In genomic region chr12:57230381-57231155, GRCh38 we compare ENCODE assay signal across 1 cellular context.
A peak's percentile ranks its signal among the peaks of the same experiment; 100 is the strongest.
TF ChIP-seq lines count a peak whose summit lies in the region.

No MANE protein-coding gene starts in this region.

TF ChIP-seq in HepG2, 621 proteins besides CTCF, POLR2A, EP300 and RAD21 (continued from another document):
- TF ChIP-seq ZBTB46 (CRISPR knock-in tag; IDR thresholded peaks at IDR 0.05; ENCODE audit: borderline replicate concordance): no peak
- TF ChIP-seq TBP (CRISPR knock-in tag; IDR thresholded peaks at IDR 0.05): no peak
- 0 out of 2 replicates have a peak, but pooled peaks have one; percentile 24 for TF ChIP-seq CC2D1A (CRISPR knock-in tag; IDR thresholded peaks at IDR 0.05)
- no peak for TF ChIP-seq MAFF (IDR thresholded peaks at IDR 0.05; ENCODE audit: low read depth, low read length)
- TF ChIP-seq ZNF138 (CRISPR knock-in tag; IDR thresholded peaks at IDR 0.05; ENCODE audit: low read depth): no peak
- no peak for TF ChIP-seq HMGA1 (CRISPR knock-in tag; conservative IDR thresholded peaks at IDR 0.05)
- TF ChIP-seq ZNF850 (CRISPR knock-in tag; conservative IDR thresholded peaks at IDR 0.05): no peak
- no peak for TF ChIP-seq ZFX (CRISPR knock-in tag; IDR thresholded peaks at IDR 0.05; ENCODE audit: low read depth)
- no peak for TF ChIP-seq GRHL1 (CRISPR knock-in tag; conservative IDR thresholded peaks at IDR 0.05)
- no peak for TF ChIP-seq TMF1 (CRISPR knock-in tag; IDR thresholded peaks at IDR 0.05; ENCODE audit: low read depth)
- no peak for TF ChIP-seq THYN1 (CRISPR knock-in tag; IDR thresholded peaks at IDR 0.05; ENCODE audit: borderline replicate concordance, low read depth)
- no peak for TF ChIP-seq ZNF790 (CRISPR knock-in tag; IDR thresholded peaks at IDR 0.05; ENCODE audit: borderline replicate concordance)
- TF ChIP-seq KAT2B (IDR thresholded peaks at IDR 0.05; ENCODE audit: borderline replicate concordance, low read depth, low read length): no peak
- no peak for TF ChIP-seq NRL (CRISPR knock-in tag; IDR thresholded peaks at IDR 0.05; ENCODE audit: borderline replicate concordance)
- TF ChIP-seq NPAS2 (CRISPR knock-in tag; IDR thresholded peaks at IDR 0.05; ENCODE audit: borderline replicate concordance): no peak
- TF ChIP-seq ZNF589 (CRISPR knock-in tag; conservative IDR thresholded peaks at IDR 0.05): no peak
- no peak for TF ChIP-seq FOXA3 (CRISPR knock-in tag; IDR thresholded peaks at IDR 0.05)
- TF ChIP-seq ZNF205 (CRISPR knock-in tag; IDR thresholded peaks at IDR 0.05): no peak
- no peak for TF ChIP-seq JUNB (CRISPR knock-in tag; IDR thresholded peaks at IDR 0.05; ENCODE audit: borderline replicate concordance)
- no peak for TF ChIP-seq NAIF1 (CRISPR knock-in tag; IDR thresholded peaks at IDR 0.05; ENCODE audit: borderline replicate concordance)
